In the genomic region with DNA sequence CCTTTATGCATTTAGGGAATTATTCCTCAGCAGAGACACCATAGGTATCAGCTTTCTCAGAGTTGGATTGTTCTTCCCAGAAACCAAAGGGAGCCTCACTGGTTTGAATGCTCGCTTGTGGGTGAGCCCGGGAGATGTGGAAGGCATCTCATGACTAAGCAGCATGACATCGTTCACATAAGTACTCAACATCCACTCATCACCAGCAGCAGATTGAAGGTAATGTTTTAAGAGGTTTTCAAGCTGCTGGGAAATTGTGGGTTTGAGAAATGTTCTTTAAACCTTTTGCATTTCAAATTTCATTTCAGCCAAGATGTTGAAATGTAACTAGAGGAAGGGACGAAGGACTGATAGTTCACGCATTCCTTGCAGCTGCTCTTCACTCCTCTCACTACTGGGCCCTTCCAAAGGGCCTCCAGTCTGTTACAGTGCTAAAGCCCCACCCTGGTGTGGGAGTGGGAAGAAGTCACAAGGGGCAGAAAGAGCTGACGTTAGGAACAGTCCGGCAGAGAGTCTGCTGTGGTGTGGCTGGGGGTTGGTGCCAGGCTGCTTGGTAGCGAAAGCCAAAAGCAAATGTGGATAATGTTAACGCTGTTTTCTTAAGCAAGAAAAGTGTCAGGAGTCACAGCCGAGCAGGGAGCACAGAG, we compare ENCODE assay signal across 13 cellular contexts.
DNase-seq lines count a peak whose midpoint lies in the region; ATAC-seq and FAIRE-seq lines count a peak whose summit lies in the region.
"Had no signal": no experiment of that assay in that cellular context is flagged by ENCODE, and none has a peak within 500 bp of the region (broad histone marks: within the 10 kb centered on the region; RNA-seq: fewer than 3 reads in every experiment).

No MANE protein-coding gene starts in this region.

- no peak for FAIRE-seq in RCC 7860 (lab: Jason Lieb, UNC)

- ATAC-seq in GM21737 (IDR thresholded peaks at IDR 0.05; ENCODE audit: unreplicated experiment) = no peak

- DNase-seq in Ammon's horn (ENCODE audit: low spot score) = peak; percentile 23
- DNase-seq in RCC 7860 (ENCODE audit: low spot score) = peak; percentile 44
- DNase-seq in glomerular visceral epithelial cell (ENCODE audit: extremely low spot score) = peak; percentile 34
- peak in 7 of 10 donors; percentile 15 to 87 (median 26) for DNase-seq in posterior cingulate gyrus
- DNase-seq in stimulated activated CD4-positive, alpha-beta T cell treated with anti-CD3 and anti-CD28 coated beads, Interleukin-4, amount 100 ng/mL, for 4 hours = no peak
- no peak for DNase-seq in activated CD4-positive, alpha-beta T cell treated with anti-CD3 and anti-CD28 coated beads for 48 hours
- no peak for DNase-seq in activated T-helper 2 cell treated with anti-CD3 and anti-CD28 coated beads, Interferon-gamma antibody, Interleukin-2, Interleukin-4, amounts not matched to agents 10 μg/mL and 5 μg/mL and 100 μg/mL, durations not matched to agents 14 hours and 24 hours and 36 hours (ENCODE audit: low spot score)
- DNase-seq: activated T-cell treated with anti-CD3 and anti-CD28 coated beads, Interleukin-2, amount 50 U/mL, for 24 hours; CD4-positive, CD25-positive, alpha-beta regulatory T cell; GOT3; NCI-H446 treated with DMSO at 0.1 percent for 48 hours; stimulated activated CD4-positive, alpha-beta T cell treated with anti-CD3 and anti-CD28 coated beads, Interleukin-4, amount 100 ng/mL, for 24 hours had no signal

- no peaks in the 10 kb centered on the region for H3K9me3 Mint-ChIP-seq in activated T-helper 2 cell treated with anti-CD3 and anti-CD28 coated beads, Interferon-gamma antibody, Interleukin-2, Interleukin-4, amounts not matched to agents 10 μg/mL and 5 μg/mL and 100 μg/mL, durations not matched to agents 14 hours and 24 hours and 36 hours
- H3K9me3 Mint-ChIP-seq: activated T-cell treated with anti-CD3 and anti-CD28 coated beads, Interleukin-2, amount 50 U/mL, for 24 hours had no signal

- H3K27me3 Mint-ChIP-seq in activated T-helper 2 cell treated with anti-CD3 and anti-CD28 coated beads, Interferon-gamma antibody, Interleukin-2, Interleukin-4, amounts not matched to agents 10 μg/mL and 5 μg/mL and 100 μg/mL, durations not matched to agents 14 hours and 24 hours and 36 hours (ENCODE audit: low read depth) = no peaks in the 10 kb centered on the region
- H3K27me3 Mint-ChIP-seq: activated T-cell treated with anti-CD3 and anti-CD28 coated beads, Interleukin-2, amount 50 U/mL, for 24 hours; CD4-positive, CD25-positive, alpha-beta regulatory T cell had no signal

- H3K27ac Mint-ChIP-seq in activated T-helper 2 cell treated with anti-CD3 and anti-CD28 coated beads, Interferon-gamma antibody, Interleukin-2, Interleukin-4, amounts not matched to agents 10 μg/mL and 5 μg/mL and 100 μg/mL, durations not matched to agents 14 hours and 24 hours and 36 hours = no peak overlapping the region
- H3K27ac Mint-ChIP-seq: activated T-cell treated with anti-CD3 and anti-CD28 coated beads, Interleukin-2, amount 50 U/mL, for 24 hours; CD4-positive, CD25-positive, alpha-beta regulatory T cell had no signal

- intact Hi-C loops in posterior cingulate gyrus (cut with DNase I) = no loop called here
- intact Hi-C loops in activated T-helper 2 cell treated with anti-CD3 and anti-CD28 coated beads, Interferon-gamma antibody, Interleukin-2, Interleukin-4, amounts not matched to agents 10 μg/mL and 5 μg/mL and 100 μg/mL, durations not matched to agents 14 hours and 24 hours and 36 hours (cut with micrococcal nuclease) = no loop called here

- no peak overlapping the region for H3K4me3 Mint-ChIP-seq in activated T-helper 2 cell treated with anti-CD3 and anti-CD28 coated beads, Interferon-gamma antibody, Interleukin-2, Interleukin-4, amounts not matched to agents 10 μg/mL and 5 μg/mL and 100 μg/mL, durations not matched to agents 14 hours and 24 hours and 36 hours (ENCODE audit: low read depth)
- H3K4me3 Mint-ChIP-seq: activated T-cell treated with anti-CD3 and anti-CD28 coated beads, Interleukin-2, amount 50 U/mL, for 24 hours; CD4-positive, CD25-positive, alpha-beta regulatory T cell had no signal

- no peaks in the 10 kb centered on the region for H3K4me1 Mint-ChIP-seq in activated T-helper 2 cell treated with anti-CD3 and anti-CD28 coated beads, Interferon-gamma antibody, Interleukin-2, Interleukin-4, amounts not matched to agents 10 μg/mL and 5 μg/mL and 100 μg/mL, durations not matched to agents 14 hours and 24 hours and 36 hours (ENCODE audit: low read depth)
- H3K4me1 Mint-ChIP-seq: CD4-positive, CD25-positive, alpha-beta regulatory T cell had no signal

- H3K36me3 Mint-ChIP-seq in activated T-helper 2 cell treated with anti-CD3 and anti-CD28 coated beads, Interferon-gamma antibody, Interleukin-2, Interleukin-4, amounts not matched to agents 10 μg/mL and 5 μg/mL and 100 μg/mL, durations not matched to agents 14 hours and 24 hours and 36 hours (ENCODE audit: low read depth) = no peaks in the 10 kb centered on the region
- H3K36me3 Mint-ChIP-seq: CD4-positive, CD25-positive, alpha-beta regulatory T cell had no signal

Comparison
In these comparisons a context has a peak if more than half of its experiments do, and no peak if none do; other contexts are left out.
1. DNase-seq: peak in Ammon's horn (single experiment), RCC 7860 (single experiment), glomerular visceral epithelial cell (single experiment) and posterior cingulate gyrus (7 of 10); none in stimulated activated CD4-positive, alpha-beta T cell treated with anti-CD3 and anti-CD28 coated beads, Interleukin-4, amount 100 ng/mL, for 4 hours (0 of 2), activated CD4-positive, alpha-beta T cell treated with anti-CD3 and anti-CD28 coated beads for 48 hours (single experiment) and activated T-helper 2 cell treated with anti-CD3 and anti-CD28 coated beads, Interferon-gamma antibody, Interleukin-2, Interleukin-4, amounts not matched to agents 10 μg/mL and 5 μg/mL and 100 μg/mL, durations not matched to agents 14 hours and 24 hours and 36 hours (single experiment).